ENCODE assay signal across 11 cellular contexts in genomic region chr5:137758719-137759312, GRCh38. TPM values are rescaled to one million over a fixed set of nuclear protein-coding genes. Genes with fewer than 3 reads are reported as not detected.
DNase-seq lines count a peak whose midpoint lies in the region; ATAC-seq lines count a peak whose summit lies in the region.
"Had no signal": no experiment of that assay in that cellular context is flagged by ENCODE, and none has a peak within 500 bp of the region (broad histone marks: within the 10 kb centered on the region; RNA-seq: fewer than 3 reads in every experiment).

No MANE protein-coding gene starts in this region.

- H3K36me3 Mint-ChIP-seq in CD8-positive, alpha-beta memory T cell: peaks cover 0 to 12% (median 2%) of the 10 kb centered on the region in 3 donors
- H3K36me3 Mint-ChIP-seq: neural progenitor cell had no signal

- peaks cover 7% of the 10 kb centered on the region for H3K4me1 ChIP-seq in CD8-positive, alpha-beta memory T cell (ENCODE audit: insufficient read depth, low read length)
- H3K4me1 ChIP-seq: neural progenitor cell had no signal

- no peak overlapping the region for H3K4me3 ChIP-seq in CD8-positive, alpha-beta memory T cell (ENCODE audit: low read length)
- H3K4me3 ChIP-seq: neural progenitor cell had no signal

- H3K27me3 Mint-ChIP-seq in CD8-positive, alpha-beta memory T cell: peaks cover 11 to 12% of the 10 kb centered on the region in 2 donors
- H3K27me3 Mint-ChIP-seq: activated CD4-positive, alpha-beta T cell treated with anti-CD3 and anti-CD28 coated beads for 36 hours had no signal

- peak overlapping the region in 1 of 7 donors; percentile 51 for H3K4me3 Mint-ChIP-seq in CD8-positive, alpha-beta memory T cell
- H3K4me3 Mint-ChIP-seq: activated CD4-positive, alpha-beta T cell treated with anti-CD3 and anti-CD28 coated beads for 36 hours; neural progenitor cell had no signal

- no peaks in the 10 kb centered on the region for H3K27me3 ChIP-seq in CD8-positive, alpha-beta memory T cell (ENCODE audit: insufficient read depth, low read length, poor library complexity, severe bottlenecking)
- H3K27me3 ChIP-seq: neural progenitor cell had no signal

- H3K27ac ChIP-seq in CD8-positive, alpha-beta memory T cell (ENCODE audit: low read depth, low read length): no peak overlapping the region
- H3K27ac ChIP-seq: neural progenitor cell had no signal

- ATAC-seq in HG03521 (IDR thresholded peaks at IDR 0.05; ENCODE audit: unreplicated experiment): peak; percentile 24
- ATAC-seq: activated CD4-positive, alpha-beta T cell treated with anti-CD3 and anti-CD28 coated beads for 36 hours had no signal

- peak; percentile 11 for DNase-seq in stimulated activated CD4-positive, alpha-beta T cell treated with anti-CD3 and anti-CD28 coated beads, Interleukin-1b, Interleukin-23, amount 100 ng/mL, for 48 hours
- DNase-seq in stimulated activated CD4-positive, alpha-beta T cell treated with anti-CD3 and anti-CD28 coated beads, Interleukin-2, amount 100 ng/mL, for 24 hours: no peak
- DNase-seq in HCEC 1CT (peak; percentile 24), inferior parietal cortex (ENCODE audit: extremely low spot score) (no peak), Kasumi-1 (lab: John Stamatoyannopoulos, UW) (no peak)
- no peak for DNase-seq in activated effector memory CD4-positive, alpha-beta T cell treated with anti-CD3 and anti-CD28 coated beads, Interleukin-2, amount 50 U/mL, for 16 hours
- DNase-seq in CD8-positive, alpha-beta memory T cell: no peak
- DNase-seq: activated CD4-positive, alpha-beta T cell treated with anti-CD3 and anti-CD28 coated beads for 36 hours; NCI-H1417 had no signal

- POLR2A ChIA-PET in CD8-positive, alpha-beta memory T cell (lab: Charles Lee): no interaction called here

- CTCF ChIA-PET in CD8-positive, alpha-beta memory T cell (lab: Charles Lee): no interaction called here

- H3K4me1 Mint-ChIP-seq in CD8-positive, alpha-beta memory T cell: peaks cover 4 to 8% (median 6%) of the 10 kb centered on the region in 3 donors

- H3K9me3 ChIP-seq in CD8-positive, alpha-beta memory T cell (ENCODE audit: low read length): no peaks in the 10 kb centered on the region

- H3K36me3 ChIP-seq in CD8-positive, alpha-beta memory T cell (ENCODE audit: insufficient read depth, low read length): no peaks in the 10 kb centered on the region
- H3K36me3 ChIP-seq: neural progenitor cell had no signal

- no peaks in the 10 kb centered on the region for H3K9me3 Mint-ChIP-seq in CD8-positive, alpha-beta memory T cell

- peak overlapping the region in 1 of 8 donors; percentile 56 for H3K27ac Mint-ChIP-seq in CD8-positive, alpha-beta memory T cell
- H3K27ac Mint-ChIP-seq: activated CD4-positive, alpha-beta T cell treated with anti-CD3 and anti-CD28 coated beads for 36 hours; neural progenitor cell had no signal

RNA-seq across cellular contexts. Expression of gene HNRNPA0, which starts 4.7 kb away (rescaled TPM):
- 10 to 100 TPM; 42.7 to 45.9 TPM for total RNA-seq in CD8-positive, alpha-beta memory T cell
- polyA plus RNA-seq in CD8-positive, alpha-beta memory T cell: 20.1 TPM

RNA-seq across cellular contexts. Expression of gene KLHL3, which starts 22.9 kb away (rescaled TPM):
- total RNA-seq in CD8-positive, alpha-beta memory T cell: 1 to 10 TPM; 2.7 to 3.3 TPM
- polyA plus RNA-seq in CD8-positive, alpha-beta memory T cell: 3.4 TPM

Comparison
In these comparisons a context has a peak if more than half of its experiments do, and no peak if none do; other contexts are left out.
1. DNase-seq: peak in stimulated activated CD4-positive, alpha-beta T cell treated with anti-CD3 and anti-CD28 coated beads, Interleukin-1b, Interleukin-23, amount 100 ng/mL, for 48 hours (single experiment) and HCEC 1CT (single experiment); none in stimulated activated CD4-positive, alpha-beta T cell treated with anti-CD3 and anti-CD28 coated beads, Interleukin-2, amount 100 ng/mL, for 24 hours (0 of 2), inferior parietal cortex (single experiment), activated effector memory CD4-positive, alpha-beta T cell treated with anti-CD3 and anti-CD28 coated beads, Interleukin-2, amount 50 U/mL, for 16 hours (single experiment), CD8-positive, alpha-beta memory T cell (0 of 5) and Kasumi-1 (0 of 2).